Comparison of ENCODE assay signal across 8 cellular contexts in the genomic region with DNA sequence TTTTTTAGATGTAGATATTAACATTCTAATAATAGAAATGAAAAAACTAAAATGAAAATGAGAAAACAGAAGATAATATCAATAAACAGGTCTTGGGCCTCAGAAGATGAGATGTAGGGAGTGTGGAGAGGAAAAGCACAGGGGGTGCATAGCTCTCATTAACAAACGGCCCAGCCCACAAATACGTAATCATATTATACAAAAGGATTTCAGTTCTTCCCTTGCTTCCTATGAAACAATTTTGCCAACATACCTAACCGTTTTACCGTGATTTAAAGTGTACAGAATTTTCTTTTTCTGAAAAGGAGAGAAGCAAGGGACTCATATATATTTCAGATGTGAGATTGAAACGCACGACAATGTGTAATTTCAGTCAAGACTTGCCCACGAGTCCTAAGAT.
DNase-seq lines count a peak whose midpoint lies in the region; ATAC-seq and TF ChIP-seq lines count a peak whose summit lies in the region.

No MANE protein-coding gene starts in this region.

- no peak for TF ChIP-seq POLR2A in right lobe of liver (IDR thresholded peaks at IDR 0.05)

- intact Hi-C loops in right lobe of liver (cut with DNase I), result loop anchor here in 1 of 2 donors (10.0 kb wide), 1 partner anchor 62 kb away; a partner anchor contains a TSS
- intact Hi-C loops in activated T-helper 2 cell treated with anti-CD3 and anti-CD28 coated beads, Interferon-gamma antibody, Interleukin-2, Interleukin-4, amounts not matched to agents 10 μg/mL and 5 μg/mL and 100 μg/mL, durations not matched to agents 14 hours and 24 hours and 36 hours (cut with micrococcal nuclease), result loop anchor here (5.0 kb wide), 1 partner anchor 89 kb away; no protein-coding TSS in a partner anchor

- WGBS in right lobe of liver (ENCODE audit: insufficient coverage, low coverage, low lambda C conversion rate, missing lambda C conversion rate), result 8% methylated on average over 7 of the region's 7 CpGs

- H3K27me3 Mint-ChIP-seq in activated T-helper 17 cell treated with anti-CD3 and anti-CD28 coated beads, Interleukin-2, amount 50 U/mL, for 72 hours, result no peaks in the 10 kb centered on the region
- no peaks in the 10 kb centered on the region for H3K27me3 Mint-ChIP-seq in activated T-helper 2 cell treated with anti-CD3 and anti-CD28 coated beads, Interferon-gamma antibody, Interleukin-2, Interleukin-4, amounts not matched to agents 10 μg/mL and 5 μg/mL and 100 μg/mL, durations not matched to agents 14 hours and 24 hours and 36 hours (ENCODE audit: low read depth)

- H3K4me3 ChIP-seq in right lobe of liver, result peak overlapping the region; percentile 42 to 57 (median 53)

- no peaks in the 10 kb centered on the region for H3K27me3 ChIP-seq in right lobe of liver

- no peak overlapping the region for H3K4me3 Mint-ChIP-seq in activated T-helper 17 cell treated with anti-CD3 and anti-CD28 coated beads, Interleukin-2, amount 50 U/mL, for 72 hours
- H3K4me3 Mint-ChIP-seq in activated T-helper 2 cell treated with anti-CD3 and anti-CD28 coated beads, Interferon-gamma antibody, Interleukin-2, Interleukin-4, amounts not matched to agents 10 μg/mL and 5 μg/mL and 100 μg/mL, durations not matched to agents 14 hours and 24 hours and 36 hours (ENCODE audit: low read depth), result no peak overlapping the region

- H3K9me3 Mint-ChIP-seq in activated T-helper 17 cell treated with anti-CD3 and anti-CD28 coated beads, Interleukin-2, amount 50 U/mL, for 72 hours, result no peaks in the 10 kb centered on the region
- no peaks in the 10 kb centered on the region for H3K9me3 Mint-ChIP-seq in activated T-helper 2 cell treated with anti-CD3 and anti-CD28 coated beads, Interferon-gamma antibody, Interleukin-2, Interleukin-4, amounts not matched to agents 10 μg/mL and 5 μg/mL and 100 μg/mL, durations not matched to agents 14 hours and 24 hours and 36 hours

- H3K27ac ChIP-seq in right lobe of liver, result peak overlapping the region; percentile 61 to 92 (median 72)

- H3K27ac Mint-ChIP-seq in activated T-helper 17 cell treated with anti-CD3 and anti-CD28 coated beads, Interleukin-2, amount 50 U/mL, for 72 hours, result no peak overlapping the region
- no peak overlapping the region for H3K27ac Mint-ChIP-seq in activated T-helper 2 cell treated with anti-CD3 and anti-CD28 coated beads, Interferon-gamma antibody, Interleukin-2, Interleukin-4, amounts not matched to agents 10 μg/mL and 5 μg/mL and 100 μg/mL, durations not matched to agents 14 hours and 24 hours and 36 hours

- no peak for TF ChIP-seq CTCF in right lobe of liver (IDR thresholded peaks at IDR 0.05)

- H3K36me3 ChIP-seq in right lobe of liver, result no peaks in the 10 kb centered on the region

- H3K36me3 Mint-ChIP-seq in activated T-helper 17 cell treated with anti-CD3 and anti-CD28 coated beads, Interleukin-2, amount 50 U/mL, for 72 hours (ENCODE audit: low read depth), result no peaks in the 10 kb centered on the region
- H3K36me3 Mint-ChIP-seq in activated T-helper 2 cell treated with anti-CD3 and anti-CD28 coated beads, Interferon-gamma antibody, Interleukin-2, Interleukin-4, amounts not matched to agents 10 μg/mL and 5 μg/mL and 100 μg/mL, durations not matched to agents 14 hours and 24 hours and 36 hours (ENCODE audit: low read depth), result peaks cover 8% of the 10 kb centered on the region

- DNase-seq in EH (ENCODE audit: low read depth) (peak; percentile 34), right lobe of liver (no peak), NCI-H345 (lab: John Stamatoyannopoulos, UW) (no peak), activated gamma-delta T cell (lab: John Stamatoyannopoulos, UW) (no peak)
- DNase-seq in NK-92 treated with Interleukin-12 subunit alpha and Interleukin-12 subunit beta, amount 100 ng/mL, for 24 hours (lab: John Stamatoyannopoulos, UW), result no peak
- no peak for DNase-seq in activated T-helper 2 cell treated with anti-CD3 and anti-CD28 coated beads, Interferon-gamma antibody, Interleukin-2, Interleukin-4, amounts not matched to agents 10 μg/mL and 5 μg/mL and 100 μg/mL, durations not matched to agents 14 hours and 24 hours and 36 hours (ENCODE audit: low spot score)

- peak; percentile 20 for ATAC-seq in HG03342 (IDR thresholded peaks at IDR 0.05; ENCODE audit: unreplicated experiment)
- ATAC-seq in activated T-helper 17 cell treated with anti-CD3 and anti-CD28 coated beads, Interleukin-2, amount 50 U/mL, for 72 hours (replicated peaks), result peak; percentile 22
- ATAC-seq in right lobe of liver, result peak in 1 of 4 donors; percentile 15

- H3K4me1 ChIP-seq in right lobe of liver, result no peaks in the 10 kb centered on the region

- peaks cover 10% of the 10 kb centered on the region for H3K4me1 Mint-ChIP-seq in activated T-helper 17 cell treated with anti-CD3 and anti-CD28 coated beads, Interleukin-2, amount 50 U/mL, for 72 hours
- peaks cover 26% of the 10 kb centered on the region for H3K4me1 Mint-ChIP-seq in activated T-helper 2 cell treated with anti-CD3 and anti-CD28 coated beads, Interferon-gamma antibody, Interleukin-2, Interleukin-4, amounts not matched to agents 10 μg/mL and 5 μg/mL and 100 μg/mL, durations not matched to agents 14 hours and 24 hours and 36 hours (ENCODE audit: low read depth)

- peaks cover 0 to 9% (median 0%) of the 10 kb centered on the region in 4 donors for H3K9me3 ChIP-seq in right lobe of liver
